9 cellular contexts compared by ENCODE assay signal in genomic region chr11:63887600-63887999, GRCh38. TPM values are rescaled to one million over a fixed set of nuclear protein-coding genes. Genes with fewer than 3 reads are reported as not detected.
A peak's percentile ranks its signal among the peaks of the same experiment; 100 is the strongest.
DNase-seq lines count a peak whose midpoint lies in the region; ATAC-seq and TF ChIP-seq lines count a peak whose summit lies in the region.
"Had no signal": no experiment of that assay in that cellular context is flagged by ENCODE, and none has a peak within 500 bp of the region (broad histone marks: within the 10 kb centered on the region; RNA-seq: fewer than 3 reads in every experiment).

No MANE protein-coding gene starts in this region.

- WGBS in endodermal cell (ENCODE audit: insufficient coverage in 1 of 2, insufficient read length in 1 of 2), 2 experiments = 49 to 62% methylated on average over 4 of the region's 4 CpGs
- WGBS in prostate gland = 32% methylated on average over 4 of the region's 4 CpGs

- POLR2A ChIA-PET in PC-9 (lab: Charles Lee; ENCODE audit: unreplicated experiment) = interaction anchor here (0.6 kb wide), 1 partner anchor 1345 kb away, joined by 8 read pairs; no protein-coding TSS in a partner anchor

- peaks cover 8% of the 10 kb centered on the region for H3K36me3 Mint-ChIP-seq in endodermal cell (ENCODE audit: low read depth)

- peaks cover 93% of the 10 kb centered on the region for H3K79me2 ChIP-seq in PC-9 (ENCODE audit: low read depth)

- H3K4me3 Mint-ChIP-seq in endodermal cell = peak overlapping the region; percentile 38

- no peaks in the 10 kb centered on the region for H3K9me2 ChIP-seq in PC-9 (ENCODE audit: insufficient read depth)

- H3K4me1 Mint-ChIP-seq in endodermal cell = peaks cover 39% of the 10 kb centered on the region

- 0 out of 2 replicates have a peak overlapping the region, but pooled peaks have one; percentile 66 for H3K4me3 ChIP-seq in GM12865 (ENCODE audit: low read depth, low read length)
- peak overlapping the region; percentile 58; the same call in 1 of the 2 replicates for H3K4me3 ChIP-seq in PC-9
- peak overlapping the region; percentile 38 for H3K4me3 ChIP-seq in endodermal cell (ENCODE audit: low read length)
- H3K4me3 ChIP-seq in prostate gland = no peak overlapping the region

- H3K9ac ChIP-seq in endodermal cell (ENCODE audit: extremely low read depth, low read length, poor library complexity, severe bottlenecking) = peak overlapping the region; percentile 27

- intact Hi-C loops in PC-9 (cut with micrococcal nuclease; ENCODE audit: unreplicated experiment) (no loop called here), prostate gland (cut with DNase I) (no loop called here)

- H3K9me3 ChIP-seq in PC-9 (ENCODE audit: insufficient read depth, low read depth) (no peaks in the 10 kb centered on the region), endodermal cell (ENCODE audit: control insufficient read depth, low read length) (no peaks in the 10 kb centered on the region), prostate gland (no peaks in the 10 kb centered on the region)

- no peaks in the 10 kb centered on the region for H3K9me3 Mint-ChIP-seq in endodermal cell

- H3K27me3 Mint-ChIP-seq in endodermal cell (ENCODE audit: insufficient read depth) = no peaks in the 10 kb centered on the region

- H3K36me3 ChIP-seq in PC-9 (ENCODE audit: low read depth) (peaks cover 13% of the 10 kb centered on the region; the same call in 1 of the 2 replicates), endodermal cell (ENCODE audit: control insufficient read depth, insufficient read depth, low read length) (peaks cover 7% of the 10 kb centered on the region), prostate gland (no peaks in the 10 kb centered on the region)

- H3K27ac Mint-ChIP-seq in endodermal cell = peak overlapping the region; percentile 93

- H3K27ac ChIP-seq in PC-9 (peak overlapping the region; percentile 95), endodermal cell (ENCODE audit: low read depth, low read length) (peak overlapping the region; percentile 40), prostate gland (peak overlapping the region; percentile 68 to 82)

- peaks cover 48% of the 10 kb centered on the region for H3F3A ChIP-seq in PC-9 (ENCODE audit: insufficient read depth, low read depth)

- DNase-seq in GM12865 (ENCODE audit: low read depth) (no peak), PC-9 (no peak), endodermal cell (peak; percentile 86), prostate gland (ENCODE audit: low spot score) (no peak), NCI-H1694 (lab: John Stamatoyannopoulos, UW) (no peak)
- DNase-seq in activated CD4-positive, alpha-beta T cell treated with anti-CD3 and anti-CD28 coated beads, Interleukin-2, amount 50 U/mL, for 48 hours = no peak
- DNase-seq in stimulated activated naive CD4-positive, alpha-beta T cell (lab: John Stamatoyannopoulos, UW) = no peak
- DNase-seq: NCI-H1048 had no signal

- BruUV-seq in PC-9 (replicated peaks; lab: Mats Ljungman, UMichigan) = no TSS peak

- H4K20me1 ChIP-seq in PC-9 (ENCODE audit: insufficient read depth) = peaks cover 44% of the 10 kb centered on the region

- peaks cover 36% of the 10 kb centered on the region for H3K4me1 ChIP-seq in PC-9 (replicated peaks; ENCODE audit: insufficient read depth)
- peaks cover 31% of the 10 kb centered on the region for H3K4me1 ChIP-seq in endodermal cell (ENCODE audit: control insufficient read depth, insufficient read depth, low read length)
- H3K4me1 ChIP-seq in prostate gland (replicated peaks) = peaks cover 18% of the 10 kb centered on the region

- TF ChIP-seq POLR2A in prostate gland (IDR thresholded peaks at IDR 0.05) = no peak

- no peak overlapping the region for H2AFZ ChIP-seq in PC-9

- TF ChIP-seq CTCF in GM12865 (IDR thresholded peaks at IDR 0.05; ENCODE audit: insufficient read depth, low read depth, low read length, missing control alignments) (no peak), PC-9 (conservative IDR thresholded peaks at IDR 0.05) (no peak), endodermal cell (conservative IDR thresholded peaks at IDR 0.05) (no peak), prostate gland (IDR thresholded peaks at IDR 0.05) (no peak)

- H3K4me2 ChIP-seq in PC-9 = peak overlapping the region; percentile 97

- H3K27me3 ChIP-seq in PC-9 (ENCODE audit: insufficient read depth, low read depth) (no peaks in the 10 kb centered on the region), endodermal cell (ENCODE audit: control insufficient read depth, insufficient read depth, low read length, poor library complexity, severe bottlenecking) (no peaks in the 10 kb centered on the region), prostate gland (replicated peaks; ENCODE audit: insufficient read depth) (no peaks in the 10 kb centered on the region)

- CTCF ChIA-PET in PC-9 (lab: Charles Lee) = interaction anchor here (0.6 to 1.3 kb wide), 3 partner anchors 52 to 298 kb away, joined by 5 to 6 read pairs (median 6); no protein-coding TSS in a partner anchor

- ATAC-seq in GM18861 (IDR thresholded peaks at IDR 0.05; ENCODE audit: unreplicated experiment) = no peak

RNA-seq across cellular contexts. Expression of gene RCOR2, which starts 29.4 kb away (rescaled TPM):
- total RNA-seq in PC-9 (2021) = 3.4 and 5.2 TPM in 2 replicates
- 10 to 100 TPM; 45.0 to 51.4 TPM for total RNA-seq in endodermal cell
- polyA plus RNA-seq in endodermal cell (2013, experiment 1 of 2) = 111 TPM
- polyA plus RNA-seq in endodermal cell (2013, experiment 2 of 2) = 95.2 TPM
- total RNA-seq in prostate gland = 1 to 10 TPM in 1 of 2 donors, under 1 TPM in 1; 0.64 to 3.3 TPM

RNA-seq across cellular contexts. Expression of gene MARK2, which starts 48.7 kb away (rescaled TPM):
- total RNA-seq in PC-9 (2021) (53.8 and 65.0 TPM in 2 replicates), endodermal cell (10 to 100 TPM; 39.7 to 39.8 TPM), prostate gland (10 to 100 TPM; 65.4 to 67.2 TPM)
- polyA plus RNA-seq in endodermal cell (2013, experiment 1 of 2) = 26.6 TPM
- polyA plus RNA-seq in endodermal cell (2013, experiment 2 of 2) = 27.3 TPM

RNA-seq across cellular contexts. Expression of gene NAA40, which starts 51.2 kb away (rescaled TPM):
- total RNA-seq in PC-9 (2021) (47.4 and 50.4 TPM in 2 replicates), endodermal cell (10 to 100 TPM; 47.2 to 53.5 TPM), prostate gland (10 to 100 TPM; 23.3 to 24.7 TPM)
- polyA plus RNA-seq in endodermal cell (2013, experiment 1 of 2) = 34.7 TPM
- 34.0 TPM for polyA plus RNA-seq in endodermal cell (2013, experiment 2 of 2)

Comparison
In these comparisons a context has a peak if more than half of its experiments do, and no peak if none do; other contexts are left out.
1. H3K4me3 ChIP-seq: peak in GM12865 (single experiment), PC-9 (single experiment) and endodermal cell (single experiment); none in prostate gland (0 of 2).
2. H3K27ac ChIP-seq: peak in every context shown above with its lines; median percentile 95 in PC-9; 75 in prostate gland; 40 in endodermal cell.